Comparison of ENCODE assay signal across 1 cellular context in the genomic region with DNA sequence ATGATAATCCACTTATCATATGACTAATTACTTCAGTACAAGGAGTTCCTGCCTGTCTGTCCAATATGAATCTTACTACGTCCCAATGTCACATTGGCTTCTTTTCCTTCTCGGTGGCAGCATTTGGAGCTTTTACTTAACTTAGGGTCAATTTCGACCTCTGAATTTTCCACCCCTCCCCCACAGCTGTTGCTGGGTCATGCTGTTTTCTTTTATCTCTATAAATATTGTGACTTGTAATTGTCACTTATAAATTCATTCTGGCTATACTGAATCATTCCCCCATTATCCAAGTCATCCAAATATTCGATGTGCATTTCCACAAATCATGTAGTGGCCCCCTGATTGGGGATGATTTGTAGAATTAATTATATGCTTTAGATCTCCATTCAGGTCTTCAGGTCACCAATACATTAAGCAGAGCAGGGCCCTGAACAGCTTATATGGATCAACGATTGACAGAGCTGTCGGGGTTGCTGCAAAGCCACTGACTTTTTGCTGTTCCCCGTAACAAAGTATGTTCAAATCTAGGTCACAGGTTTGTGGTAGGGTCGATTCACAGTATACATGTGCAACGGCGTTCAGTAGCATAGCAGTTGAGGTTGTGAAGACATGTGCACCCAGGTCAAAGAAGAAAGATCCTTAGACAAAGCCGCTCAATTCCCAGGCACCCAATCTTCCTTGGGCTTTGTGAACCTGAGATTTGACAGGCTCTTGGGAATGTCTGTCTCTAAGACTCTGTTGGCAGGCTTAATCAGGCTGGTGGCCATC.
TF ChIP-seq lines count a peak whose summit lies in the region.

No MANE protein-coding gene starts in this region.

TF ChIP-seq in K562, 482 proteins besides CTCF, POLR2A, EP300 and RAD21:
- no peak for TF ChIP-seq CEBPB (tag; IDR thresholded peaks at IDR 0.05)
- no peak for TF ChIP-seq RERE (CRISPR knock-in tag; IDR thresholded peaks at IDR 0.05; ENCODE audit: borderline replicate concordance)
- no peak for TF ChIP-seq SMARCE1 (IDR thresholded peaks at IDR 0.05)
- TF ChIP-seq ZFP36 (IDR thresholded peaks at IDR 0.05; ENCODE audit: low read depth, low read length, partially characterized antibody): no peak
- TF ChIP-seq E4F1 (CRISPR knock-in tag; IDR thresholded peaks at IDR 0.05; ENCODE audit: borderline replicate concordance): no peak
- no peak for TF ChIP-seq ZNF282 (CRISPR knock-in tag; IDR thresholded peaks at IDR 0.05)
- no peak for TF ChIP-seq DIDO1 (tag; IDR thresholded peaks at IDR 0.05; ENCODE audit: low read depth)
- TF ChIP-seq NFYB (IDR thresholded peaks at IDR 0.05; ENCODE audit: extremely low read depth, insufficient read length): no peak
- no peak for TF ChIP-seq TCF15 (CRISPR knock-in tag; IDR thresholded peaks at IDR 0.05)
- no peak for TF ChIP-seq MAZ (CRISPR knock-in tag; conservative IDR thresholded peaks at IDR 0.05 in 1 of 2, IDR thresholded peaks at IDR 0.05 in 1 of 2)
